ENCODE assay signal across 10 cellular contexts in the genomic region with DNA sequence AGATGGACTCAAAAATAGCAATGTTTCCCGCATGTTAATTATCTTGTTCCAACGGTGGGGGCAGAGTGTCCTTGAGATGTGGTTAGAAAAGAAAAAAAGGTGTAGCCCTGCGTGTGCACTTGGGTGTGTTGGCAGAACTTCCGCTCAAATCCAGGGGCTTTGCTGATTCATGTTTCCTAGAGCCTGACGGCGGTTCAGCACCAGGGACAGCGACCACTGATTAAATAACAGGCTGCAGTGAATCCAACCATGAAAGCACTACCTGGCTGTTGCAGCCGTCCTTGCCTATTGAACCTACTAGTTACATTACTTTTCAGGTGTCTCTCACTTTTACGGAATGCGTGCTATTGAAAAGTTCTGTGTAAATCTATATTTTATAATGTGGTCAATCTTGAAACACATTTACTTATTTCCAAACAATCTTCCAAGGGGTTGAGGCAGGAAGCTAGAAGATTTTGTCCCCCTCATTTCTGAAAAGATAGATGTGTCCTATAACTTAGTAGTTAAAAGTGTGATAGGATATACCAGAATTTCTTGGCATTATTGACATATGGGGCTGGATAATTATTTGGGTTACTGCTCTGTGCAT.
DNase-seq lines count a peak whose midpoint lies in the region; ATAC-seq and TF ChIP-seq lines count a peak whose summit lies in the region.
"Had no signal": no experiment of that assay in that cellular context is flagged by ENCODE, and none has a peak within 500 bp of the region (broad histone marks: within the 10 kb centered on the region; RNA-seq: fewer than 3 reads in every experiment).

No MANE protein-coding gene starts in this region.

- no peaks in the 10 kb centered on the region for H3K4me1 Mint-ChIP-seq in activated CD4-positive, alpha-beta T cell treated with anti-CD3 and anti-CD28 coated beads, Interleukin-2, amount 10 ng/mL, durations not matched to agents 24 days and 14 days
- H3K4me1 Mint-ChIP-seq in progenitor cell of endocrine pancreas (ENCODE audit: low read depth) = peaks cover 2% of the 10 kb centered on the region
- H3K4me1 Mint-ChIP-seq: CD4-positive, CD25-positive, alpha-beta regulatory T cell had no signal

- peaks cover 6% of the 10 kb centered on the region for H3K9me3 Mint-ChIP-seq in activated CD4-positive, alpha-beta T cell treated with anti-CD3 and anti-CD28 coated beads, Interleukin-2, amount 10 ng/mL, durations not matched to agents 24 days and 14 days
- H3K9me3 Mint-ChIP-seq in progenitor cell of endocrine pancreas (ENCODE audit: low read depth) = no peaks in the 10 kb centered on the region

- intact Hi-C loops in activated CD4-positive, alpha-beta T cell treated with anti-CD3 and anti-CD28 coated beads, Interleukin-2, amount 10 ng/mL, durations not matched to agents 24 days and 14 days (cut with micrococcal nuclease) = no loop called here

- no peaks in the 10 kb centered on the region for H3K27me3 Mint-ChIP-seq in activated CD4-positive, alpha-beta T cell treated with anti-CD3 and anti-CD28 coated beads, Interleukin-2, amount 10 ng/mL, durations not matched to agents 24 days and 14 days
- peaks cover 28% of the 10 kb centered on the region for H3K27me3 Mint-ChIP-seq in progenitor cell of endocrine pancreas
- H3K27me3 Mint-ChIP-seq: CD4-positive, CD25-positive, alpha-beta regulatory T cell had no signal

- no peak overlapping the region for H3K27ac Mint-ChIP-seq in activated CD4-positive, alpha-beta T cell treated with anti-CD3 and anti-CD28 coated beads, Interleukin-2, amount 10 ng/mL, durations not matched to agents 24 days and 14 days
- H3K27ac Mint-ChIP-seq in progenitor cell of endocrine pancreas = no peak overlapping the region
- H3K27ac Mint-ChIP-seq: CD4-positive, CD25-positive, alpha-beta regulatory T cell had no signal

- no peaks in the 10 kb centered on the region for H3K36me3 Mint-ChIP-seq in activated CD4-positive, alpha-beta T cell treated with anti-CD3 and anti-CD28 coated beads, Interleukin-2, amount 10 ng/mL, durations not matched to agents 24 days and 14 days (ENCODE audit: low read depth)
- no peaks in the 10 kb centered on the region for H3K36me3 Mint-ChIP-seq in progenitor cell of endocrine pancreas (ENCODE audit: insufficient read depth)
- H3K36me3 Mint-ChIP-seq: CD4-positive, CD25-positive, alpha-beta regulatory T cell had no signal

- H3K4me3 Mint-ChIP-seq in activated CD4-positive, alpha-beta T cell treated with anti-CD3 and anti-CD28 coated beads, Interleukin-2, amount 10 ng/mL, durations not matched to agents 24 days and 14 days = no peak overlapping the region
- no peak overlapping the region for H3K4me3 Mint-ChIP-seq in progenitor cell of endocrine pancreas (ENCODE audit: low read depth)
- H3K4me3 Mint-ChIP-seq: CD4-positive, CD25-positive, alpha-beta regulatory T cell had no signal

- TF ChIP-seq CTCF in epithelial cell of esophagus (IDR thresholded peaks at IDR 0.05; ENCODE audit: insufficient read depth, low read depth, low read length, missing control alignments) (no peak), progenitor cell of endocrine pancreas (IDR thresholded peaks at IDR 0.05; ENCODE audit: unreplicated experiment) (no peak)

- no peak overlapping the region for H3K4me3 ChIP-seq in epithelial cell of esophagus (ENCODE audit: low read length)
- H3K4me3 ChIP-seq: PC-9 had no signal

- ATAC-seq in HG02798 (IDR thresholded peaks at IDR 0.05; ENCODE audit: poor library complexity, unreplicated experiment) = no peak
- no peak for ATAC-seq in HG03175 (IDR thresholded peaks at IDR 0.05; ENCODE audit: unreplicated experiment)

- DNase-seq in activated CD4-positive, alpha-beta T cell treated with anti-CD3 and anti-CD28 coated beads, Interleukin-2, amount 10 ng/mL, durations not matched to agents 24 days and 14 days = peak; percentile 83
- DNase-seq in activated CD4-positive, alpha-beta T cell treated with anti-CD3 and anti-CD28 coated beads for 1 hour = no peak
- DNase-seq in RPMI7951 (ENCODE audit: low read depth) = peak; percentile 31
- peak; percentile 58 for DNase-seq in epithelial cell of esophagus (ENCODE audit: low read depth)
- peak; percentile 64 for DNase-seq in progenitor cell of endocrine pancreas (ENCODE audit: low spot score, unreplicated experiment)
- DNase-seq in T-helper 9 cell = no peak

Comparison
In these comparisons a context has a peak if more than half of its experiments do, and no peak if none do; other contexts are left out.
1. DNase-seq: peak in activated CD4-positive, alpha-beta T cell treated with anti-CD3 and anti-CD28 coated beads, Interleukin-2, amount 10 ng/mL, durations not matched to agents 24 days and 14 days (single experiment), RPMI7951 (single experiment), epithelial cell of esophagus (single experiment) and progenitor cell of endocrine pancreas (single experiment); none in activated CD4-positive, alpha-beta T cell treated with anti-CD3 and anti-CD28 coated beads for 1 hour (single experiment) and T-helper 9 cell (single experiment).